In genomic region chr13:112713517-112714253, GRCh38 we compare ENCODE assay signal across 17 cellular contexts. TPM values are rescaled to one million over a fixed set of nuclear protein-coding genes. Genes with fewer than 3 reads are reported as not detected.
DNase-seq lines count a peak whose midpoint lies in the region; ATAC-seq and TF ChIP-seq lines count a peak whose summit lies in the region.
"Had no signal": no experiment of that assay in that cellular context is flagged by ENCODE, and none has a peak within 500 bp of the region (broad histone marks: within the 10 kb centered on the region; RNA-seq: fewer than 3 reads in every experiment).

No MANE protein-coding gene starts in this region.

- H3K79me1 ChIP-seq in trophoblast cell (ENCODE audit: low read length): peaks cover 22% of the 10 kb centered on the region

- ATAC-seq in right cardiac atrium (no peak), omental fat pad (ENCODE audit: low FRiP score) (no peak)
- ATAC-seq: activated CD4-positive, CD25-positive, alpha-beta regulatory T cell treated with anti-CD3 and anti-CD28 coated beads, Interleukin-2, amount 50 U/mL, for 24 hours; activated T-helper 17 cell treated with anti-CD3 and anti-CD28 coated beads, Interleukin-2, amount 50 U/mL, for 72 hours had no signal

- no peak overlapping the region for H3K4me3 ChIP-seq in Caco-2 (ENCODE audit: low read depth, low read length)
- H3K4me3 ChIP-seq in SK-N-SH (ENCODE audit: low read depth in 2 of 2, low read length in 1 of 2): no peak overlapping the region
- no peak overlapping the region for H3K4me3 ChIP-seq in right cardiac atrium (ENCODE audit: low read length)
- H3K4me3 ChIP-seq in trophoblast cell (ENCODE audit: low read depth, low read length): no peak overlapping the region
- H3K4me3 ChIP-seq: vagina had no signal

- H3K9me3 ChIP-seq in Caco-2: no peaks in the 10 kb centered on the region
- H3K9me3 ChIP-seq in SK-N-SH: no peaks in the 10 kb centered on the region
- H3K9me3 ChIP-seq in right cardiac atrium (ENCODE audit: control insufficient read depth, low read length): no peaks in the 10 kb centered on the region
- peaks cover 3% of the 10 kb centered on the region for H3K9me3 ChIP-seq in trophoblast cell (ENCODE audit: insufficient read depth, low read depth, low read length)
- H3K9me3 ChIP-seq: vagina had no signal

- H3K79me2 ChIP-seq in SK-N-SH (ENCODE audit: insufficient read depth) (peaks cover 6% of the 10 kb centered on the region; the same call in 1 of the 2 replicates), trophoblast cell (ENCODE audit: control insufficient read depth, insufficient read depth, low read length, poor library complexity) (peaks cover 18% of the 10 kb centered on the region)

- no peak overlapping the region for H3K4me2 ChIP-seq in SK-N-SH
- H3K4me2 ChIP-seq in trophoblast cell (ENCODE audit: low read length): no peak overlapping the region

- H3K4me1 ChIP-seq in Caco-2 (peaks cover 73% of the 10 kb centered on the region), SK-N-SH (ENCODE audit: control insufficient read depth in 1 of 2, insufficient read depth in 2 of 2, low read depth in 1 of 2, low read length in 1 of 2) (peaks cover 12 to 15% of the 10 kb centered on the region in 2 experiments; a peak in 3 of 4 replicates), right cardiac atrium (ENCODE audit: control insufficient read depth, insufficient read depth, low read length) (peaks cover 10% of the 10 kb centered on the region), trophoblast cell (ENCODE audit: control insufficient read depth in 1 of 2, insufficient read depth in 2 of 2, low read length in 2 of 2) (peaks cover 29 to 43% of the 10 kb centered on the region in 2 experiments)

- H2BK12ac ChIP-seq in trophoblast cell (ENCODE audit: low read length): peak overlapping the region; percentile 15

- BruUV-seq in Caco-2 (replicated peaks; lab: Mats Ljungman, UMichigan): no TSS peak

- H2AK5ac ChIP-seq in trophoblast cell (ENCODE audit: low read length): peak overlapping the region; percentile 24

- H3K27ac Mint-ChIP-seq in Caco-2 (ENCODE audit: unreplicated experiment): peak overlapping the region; percentile 72
- H3K27ac Mint-ChIP-seq: activated T-helper 17 cell treated with anti-CD3 and anti-CD28 coated beads, Interleukin-2, amount 50 U/mL, for 72 hours; immature natural killer cell had no signal

- H3K18ac ChIP-seq in trophoblast cell (ENCODE audit: low read length): no peak overlapping the region

- CTCF ChIA-PET in Caco-2 (lab: Charles Lee): no interaction called here
- CTCF ChIA-PET in SK-N-SH (lab: Yijun Ruan, JAX): no interaction called here

- H3K4me3 Mint-ChIP-seq in Caco-2 (ENCODE audit: unreplicated experiment): no peak overlapping the region
- H3K4me3 Mint-ChIP-seq: activated T-helper 17 cell treated with anti-CD3 and anti-CD28 coated beads, Interleukin-2, amount 50 U/mL, for 72 hours; immature natural killer cell had no signal

- H2AFZ ChIP-seq in SK-N-SH (ENCODE audit: low read depth): no peak overlapping the region
- no peak overlapping the region for H2AFZ ChIP-seq in trophoblast cell (ENCODE audit: insufficient read depth, low read length, poor library complexity)

- peaks cover 66% of the 10 kb centered on the region for H3K36me3 Mint-ChIP-seq in Caco-2 (ENCODE audit: insufficient read depth, unreplicated experiment)

- H3K4me1 Mint-ChIP-seq in Caco-2 (ENCODE audit: low read depth, unreplicated experiment): peaks cover 62% of the 10 kb centered on the region

- H3K27me3 ChIP-seq in Caco-2 (replicated peaks; ENCODE audit: control insufficient read depth, insufficient read depth, low read length): no peaks in the 10 kb centered on the region
- no peaks in the 10 kb centered on the region for H3K27me3 ChIP-seq in SK-N-SH (ENCODE audit: insufficient read depth)
- no peaks in the 10 kb centered on the region for H3K27me3 ChIP-seq in right cardiac atrium (ENCODE audit: control insufficient read depth, insufficient read depth)
- H3K27me3 ChIP-seq in trophoblast cell (ENCODE audit: insufficient read depth, low read length): no peaks in the 10 kb centered on the region
- H3K27me3 ChIP-seq: vagina had no signal

- no peaks in the 10 kb centered on the region for H3K9me2 ChIP-seq in SK-N-SH

- H4K12ac ChIP-seq in trophoblast cell (ENCODE audit: low read depth, low read length): no peak overlapping the region

- no peak overlapping the region for H3K23ac ChIP-seq in trophoblast cell (ENCODE audit: low read length)

- no peak overlapping the region for H3K27ac ChIP-seq in SK-N-SH (ENCODE audit: low read depth in 2 of 2, low read length in 1 of 2)
- H3K27ac ChIP-seq in right cardiac atrium (ENCODE audit: low read length): peak overlapping the region; percentile 47
- no peak overlapping the region for H3K27ac ChIP-seq in trophoblast cell (ENCODE audit: low read depth, low read length)
- H3K27ac ChIP-seq in substantia nigra (ENCODE audit: low read depth, low read length, poor library complexity, severe bottlenecking): no peak overlapping the region
- H3K27ac ChIP-seq: vagina had no signal

- WGBS in SK-N-SH (ENCODE audit: low lambda C conversion rate): 51% methylated on average over 16 of the region's 16 CpGs
- 57% methylated on average over 16 of the region's 16 CpGs for WGBS in right cardiac atrium
- no CpG with 5 or more reads among the region's 16 CpGs for WGBS in trophoblast cell (ENCODE audit: extremely low coverage, insufficient coverage, insufficient read length)

- no peak overlapping the region for H2BK120ac ChIP-seq in trophoblast cell (ENCODE audit: insufficient read depth, low read length, poor library complexity)

- H4K91ac ChIP-seq in trophoblast cell (ENCODE audit: low read depth, low read length): peak overlapping the region; percentile 6

- POLR2A ChIA-PET in Caco-2 (lab: Charles Lee): no interaction called here
- POLR2A ChIA-PET in SK-N-SH (lab: Yijun Ruan, JAX): no interaction called here

- intact Hi-C loops in Caco-2 (cut with micrococcal nuclease; ENCODE audit: unreplicated experiment) (loop anchor here (10.0 kb wide), 1 partner anchor 161 kb away; no protein-coding TSS in a partner anchor), right cardiac atrium (cut with DNase I) (no loop called here)

- no peaks in the 10 kb centered on the region for H3K9me3 Mint-ChIP-seq in Caco-2 (ENCODE audit: unreplicated experiment)
- H3K9me3 Mint-ChIP-seq: activated T-helper 17 cell treated with anti-CD3 and anti-CD28 coated beads, Interleukin-2, amount 50 U/mL, for 72 hours; immature natural killer cell had no signal

- H3K27me3 Mint-ChIP-seq in Caco-2 (ENCODE audit: insufficient read depth, unreplicated experiment): no peaks in the 10 kb centered on the region
- H3K27me3 Mint-ChIP-seq: activated T-helper 17 cell treated with anti-CD3 and anti-CD28 coated beads, Interleukin-2, amount 50 U/mL, for 72 hours had no signal

- H3F3A ChIP-seq in SK-N-SH (replicated peaks; ENCODE audit: insufficient read depth): peaks cover 16% of the 10 kb centered on the region

- H2BK5ac ChIP-seq in trophoblast cell (ENCODE audit: low read depth, low read length, poor library complexity): no peak overlapping the region

- no peak overlapping the region for H4K8ac ChIP-seq in trophoblast cell (ENCODE audit: low read depth, low read length)

- peak overlapping the region; percentile 55 for H3K4ac ChIP-seq in trophoblast cell (ENCODE audit: low read depth, low read length)

- TF ChIP-seq CTCF in Caco-2 (IDR thresholded peaks at IDR 0.05; ENCODE audit: insufficient read depth in 1 of 2, low read depth in 1 of 2, low read length in 1 of 2, severe bottlenecking in 1 of 2, unreplicated experiment in 1 of 2): no peak
- TF ChIP-seq CTCF in SK-N-SH (IDR thresholded peaks at IDR 0.05): no peak
- no peak for TF ChIP-seq CTCF in omental fat pad (IDR thresholded peaks at IDR 0.05)

- peak in 1 of 2 experiments; percentile 55; a peak in 1 of 4 replicates for TF ChIP-seq EP300 in SK-N-SH (IDR thresholded peaks at IDR 0.05; ENCODE audit: borderline replicate concordance in 1 of 2, low read depth in 1 of 2, low read length in 1 of 2)

- no peaks in the 10 kb centered on the region for H4K20me1 ChIP-seq in SK-N-SH (ENCODE audit: insufficient read depth)

- no peak overlapping the region for H3K9ac ChIP-seq in SK-N-SH
- no peak overlapping the region for H3K9ac ChIP-seq in trophoblast cell (ENCODE audit: low read length)

- DNase-seq in Caco-2 (peak in 1 of 2 experiments; percentile 29), SK-N-SH (peak; percentile 78), right cardiac atrium (peak in 1 of 3 donors; percentile 35), trophoblast cell (no peak), NOMO-1 (lab: John Stamatoyannopoulos, UW; ENCODE audit: unreplicated experiment in 2 of 2) (no peak), GDM1 (lab: John Stamatoyannopoulos, UW) (no peak), omental fat pad (ENCODE audit: low spot score) (no peak), substantia nigra (lab: John Stamatoyannopoulos, UW) (no peak)
- DNase-seq: ACHN; anterior cingulate cortex; immature natural killer cell; NCI-H1048; NCI-H82; stimulated activated CD4-positive, alpha-beta T cell treated with anti-CD3 and anti-CD28 coated beads, Interleukin-4, amount 100 ng/mL, for 4 hours had no signal

- H3K14ac ChIP-seq in trophoblast cell (ENCODE audit: low read length): peak overlapping the region; percentile 20

- H3K36me3 ChIP-seq in Caco-2 (ENCODE audit: control insufficient read depth, insufficient read depth, low read length) (no peaks in the 10 kb centered on the region; the same call in 1 of the 2 replicates), SK-N-SH (replicated peaks in 1 of 2; ENCODE audit: control insufficient read depth in 1 of 2, insufficient read depth in 2 of 2, low read length in 1 of 2) (no peaks in the 10 kb centered on the region), trophoblast cell (ENCODE audit: control insufficient read depth in 1 of 2, insufficient read depth in 2 of 2, low read length in 2 of 2) (peaks cover 0 to 2% of the 10 kb centered on the region in 2 experiments)
- H3K36me3 ChIP-seq: vagina had no signal

- 0 out of 2 replicates have a peak, but pooled peaks have one; percentile 13 for TF ChIP-seq RAD21 in SK-N-SH (IDR thresholded peaks at IDR 0.05; ENCODE audit: low read length)

TF ChIP-seq in SK-N-SH, 30 proteins besides CTCF, POLR2A, EP300 and RAD21 (continues in another document):
- TF ChIP-seq USF1 (IDR thresholded peaks at IDR 0.05; ENCODE audit: borderline replicate concordance, low read depth) (no peak), GATA2 (CRISPR knock-in tag; IDR thresholded peaks at IDR 0.05) (peak; percentile 84)

RNA-seq across cellular contexts. Expression of gene ATP11A, which starts 23.8 kb away (rescaled TPM):
- total RNA-seq in Caco-2 (2022) (222 and 232 TPM in 2 replicates), right cardiac atrium (100 to 1,000 TPM in 1 of 4 donors, 10 to 100 TPM in 3; 53.7 to 100 (median 87.8) TPM), omental fat pad (10 to 100 TPM; 32.8 to 61.4 (median 45.7) TPM)
- polyA plus RNA-seq in SK-N-SH (2012; rRNA removed) (2.9 and 4.1 TPM in 2 replicates), right cardiac atrium (19.5 TPM)
- polyA plus RNA-seq in SK-N-SH (2012; cell fraction: cytosol; rRNA removed): 3.0 and 3.8 TPM in 2 replicates
- polyA plus RNA-seq in SK-N-SH (2012; cell fraction: nucleus; rRNA removed): 11.6 and 12.7 TPM in 2 replicates
- polyA plus RNA-seq in trophoblast cell (2013): 28.9 and 29.2 TPM in 2 replicates
